In genomic region chr15:85792872-85793621, GRCh38 we compare ENCODE assay signal across 7 cellular contexts. TPM values are rescaled to one million over a fixed set of nuclear protein-coding genes. Genes with fewer than 3 reads are reported as not detected.
DNase-seq lines count a peak whose midpoint lies in the region; ATAC-seq and TF ChIP-seq lines count a peak whose summit lies in the region.

No MANE protein-coding gene starts in this region.

- peak overlapping the region in 2 of 3 donors; percentile 85 to 92 for H3K4me3 ChIP-seq in liver (ENCODE audit: low read depth in 1 of 3, low read length in 3 of 3)

- H3K27me3 ChIP-seq in liver (ENCODE audit: control insufficient read depth in 4 of 4, insufficient read depth in 4 of 4, low read length in 3 of 4), result no peaks in the 10 kb centered on the region

- WGBS in liver, result 84% methylated on average over 14 of the region's 14 CpGs

- no peak for TF ChIP-seq CTCF in liver (IDR thresholded peaks at IDR 0.05; ENCODE audit: low read depth, low read length, missing input control)
- TF ChIP-seq CTCF in GM13977 (IDR thresholded peaks at IDR 0.05; ENCODE audit: extremely low read depth, insufficient read depth, missing control alignments), result no peak

- H3K27ac Mint-ChIP-seq in IgD-negative memory B cell, result peak overlapping the region in 1 of 3 donors; percentile 38
- H3K27ac Mint-ChIP-seq in activated naive CD4-positive, alpha-beta T cell treated with anti-CD3 and anti-CD28 coated beads, Interleukin-2, amount 50 U/mL, for 24 hours, result peak overlapping the region; percentile 59

- TF ChIP-seq RAD21 in liver (IDR thresholded peaks at IDR 0.05), result no peak

- no peaks in the 10 kb centered on the region for H3K36me3 ChIP-seq in liver (ENCODE audit: control insufficient read depth in 4 of 4, insufficient read depth in 3 of 4, low read depth in 1 of 4, low read length in 3 of 4)

- H3K4me3 Mint-ChIP-seq in IgD-negative memory B cell, result peak overlapping the region; percentile 85 to 95 (median 86)
- H3K4me3 Mint-ChIP-seq in activated naive CD4-positive, alpha-beta T cell treated with anti-CD3 and anti-CD28 coated beads, Interleukin-2, amount 50 U/mL, for 24 hours, result peak overlapping the region; percentile 91

- in situ Hi-C loops in GM13977 (cut with MboI; ENCODE audit: low pct_unique_long_range_greater_than_20kb, low sequenced_read_pairs, unreplicated experiment), result no loop called here

- H3K9me3 Mint-ChIP-seq in IgD-negative memory B cell, result no peaks in the 10 kb centered on the region
- H3K9me3 Mint-ChIP-seq in activated naive CD4-positive, alpha-beta T cell treated with anti-CD3 and anti-CD28 coated beads, Interleukin-2, amount 50 U/mL, for 24 hours, result no peaks in the 10 kb centered on the region

- peaks cover 9 to 19% (median 12%) of the 10 kb centered on the region in 4 donors for H3K4me1 ChIP-seq in liver (ENCODE audit: control insufficient read depth in 4 of 4, insufficient read depth in 4 of 4, low read length in 3 of 4)

- peaks cover 14 to 19% (median 15%) of the 10 kb centered on the region in 3 donors for H3K4me1 Mint-ChIP-seq in IgD-negative memory B cell
- H3K4me1 Mint-ChIP-seq in activated naive CD4-positive, alpha-beta T cell treated with anti-CD3 and anti-CD28 coated beads, Interleukin-2, amount 50 U/mL, for 24 hours, result peaks cover 56% of the 10 kb centered on the region

- no peak overlapping the region for H3K27ac ChIP-seq in liver (ENCODE audit: low read depth in 1 of 2, low read length in 2 of 2)
- H3K27ac ChIP-seq in substantia nigra (ENCODE audit: low read depth, low read length, poor library complexity, severe bottlenecking), result peak overlapping the region; percentile 26

- DNase-seq in substantia nigra (lab: John Stamatoyannopoulos, UW) (peak in 1 of 49 donors; percentile 16), A172 (ENCODE audit: low spot score) (no peak), GM13977 (ENCODE audit: low spot score) (no peak)

- H3K9me3 ChIP-seq in liver (ENCODE audit: control insufficient read depth in 4 of 4, low read length in 3 of 4), result no peaks in the 10 kb centered on the region

- H3K36me3 Mint-ChIP-seq in IgD-negative memory B cell, result no peaks in the 10 kb centered on the region
- no peaks in the 10 kb centered on the region for H3K36me3 Mint-ChIP-seq in activated naive CD4-positive, alpha-beta T cell treated with anti-CD3 and anti-CD28 coated beads, Interleukin-2, amount 50 U/mL, for 24 hours

- no peak for ATAC-seq in GM18517 (IDR thresholded peaks at IDR 0.05; ENCODE audit: unreplicated experiment)

- no peak overlapping the region for H3K9ac ChIP-seq in liver (ENCODE audit: low read depth in 1 of 2, low read length in 2 of 2)

- no peaks in the 10 kb centered on the region for H3K27me3 Mint-ChIP-seq in IgD-negative memory B cell
- H3K27me3 Mint-ChIP-seq in activated naive CD4-positive, alpha-beta T cell treated with anti-CD3 and anti-CD28 coated beads, Interleukin-2, amount 50 U/mL, for 24 hours, result no peaks in the 10 kb centered on the region

TF ChIP-seq in liver, 16 proteins besides CTCF, POLR2A, EP300 and RAD21:
- no peak for TF ChIP-seq FOXA2 (IDR thresholded peaks at IDR 0.05)
TF ChIP-seq in liver: peak in this region for 0.

RNA-seq across cellular contexts. Expression of gene KLHL25, which starts 1.7 kb away (rescaled TPM):
- 0.60 TPM for polyA plus RNA-seq in IgD-negative memory B cell
- total RNA-seq in liver, result 10 to 100 TPM in 1 of 2 donors, 1 to 10 TPM in 1; 2.3 to 34.2 TPM
- 10 to 100 TPM in 1 of 2 donors, 1 to 10 TPM in 1; 3.8 to 19.0 TPM for polyA plus RNA-seq in liver
- 6.4 and 14.9 TPM in 2 replicates for total RNA-seq in A172 (2014; rRNA removed; shearing (Covaris generic))
